Comparison of ENCODE assay signal across 8 cellular contexts in genomic region chr1:44213222-44214112, GRCh38. TPM values are rescaled to one million over a fixed set of nuclear protein-coding genes. Genes with fewer than 3 reads are reported as not detected.
DNase-seq lines count a peak whose midpoint lies in the region; ATAC-seq and TF ChIP-seq lines count a peak whose summit lies in the region.

Gene DMAP1 (plus strand): TSS chr1:44213471. CDS start chr1:44213754, 283 bp downstream.

- WGBS in trophoblast cell (ENCODE audit: extremely low coverage, insufficient coverage, insufficient read length): no CpG with 5 or more reads among the region's 44 CpGs
- 1 to 2% methylated on average over 28 to 44 of the region's 44 CpGs for WGBS in tibial nerve, 2 donors

- peak; percentile 60 for ATAC-seq in HG02588 (IDR thresholded peaks at IDR 0.05; ENCODE audit: unreplicated experiment)
- ATAC-seq in activated naive CD8-positive, alpha-beta T cell treated with anti-CD3 and anti-CD28 coated beads, Interleukin-2, amount 50 U/mL, for 24 hours: peak; percentile 87

- H4K12ac ChIP-seq in trophoblast cell (ENCODE audit: low read depth, low read length): peak within 1 kb of the TSS; percentile 92

- peaks cover 21% of the 10 kb centered on the region for H3K4me1 Mint-ChIP-seq in activated naive CD8-positive, alpha-beta T cell treated with anti-CD3 and anti-CD28 coated beads, Interleukin-2, amount 50 U/mL, for 24 hours

- H3K4me1 ChIP-seq in trophoblast cell (ENCODE audit: control insufficient read depth in 1 of 2, insufficient read depth in 2 of 2, low read length in 2 of 2): peaks cover 5 to 11% of the 10 kb centered on the region in 2 experiments
- H3K4me1 ChIP-seq in tibial nerve: peaks cover 0 to 33% (median 7%) of the 10 kb centered on the region in 4 donors

- peak within 1 kb of the TSS; percentile 75 for H3K4ac ChIP-seq in trophoblast cell (ENCODE audit: low read depth, low read length)

- H3K18ac ChIP-seq in trophoblast cell (ENCODE audit: low read length): peak within 1 kb of the TSS; percentile 85

- peak within 1 kb of the TSS; percentile 95 for H4K8ac ChIP-seq in trophoblast cell (ENCODE audit: low read depth, low read length)

- H3K27me3 Mint-ChIP-seq in activated naive CD8-positive, alpha-beta T cell treated with anti-CD3 and anti-CD28 coated beads, Interleukin-2, amount 50 U/mL, for 24 hours: no peaks in the 10 kb centered on the region

- peak within 1 kb of the TSS; percentile 91 for H3K4me3 Mint-ChIP-seq in activated naive CD8-positive, alpha-beta T cell treated with anti-CD3 and anti-CD28 coated beads, Interleukin-2, amount 50 U/mL, for 24 hours

- peak within 1 kb of the TSS; percentile 83 for H4K91ac ChIP-seq in trophoblast cell (ENCODE audit: low read depth, low read length)

- peak within 1 kb of the TSS; percentile 50 for H2BK5ac ChIP-seq in trophoblast cell (ENCODE audit: low read depth, low read length, poor library complexity)

- H3K79me1 ChIP-seq in trophoblast cell (ENCODE audit: low read length): peaks cover 3% of the 10 kb centered on the region

- DNase-seq in GF-D8 (lab: John Stamatoyannopoulos, UW) (peak; percentile 56), NCI-H1417 (lab: John Stamatoyannopoulos, UW) (peak; percentile 80 to 91 (median 91)), SW480 (ENCODE audit: low spot score) (peak; percentile 77), cardiac septum (ENCODE audit: low spot score) (peak; percentile 93), trophoblast cell (peak; percentile 63 to 84), tibial nerve (ENCODE audit: low spot score in 2 of 2) (peak; percentile 58 to 76)
- DNase-seq in activated naive CD8-positive, alpha-beta T cell treated with anti-CD3 and anti-CD28 coated beads, Interleukin-2, amount 50 U/mL, for 24 hours: peak; percentile 83

- TF ChIP-seq EP300 in tibial nerve (IDR thresholded peaks at IDR 0.05): peak; percentile 74 to 78

- no peak within 1 kb of the TSS for H3K23ac ChIP-seq in trophoblast cell (ENCODE audit: low read length)

- H3K36me3 ChIP-seq in trophoblast cell (ENCODE audit: control insufficient read depth in 1 of 2, insufficient read depth in 2 of 2, low read length in 2 of 2) (peaks cover 12 to 21% of the 10 kb centered on the region in 2 experiments), tibial nerve (peaks cover 0 to 39% (median 0%) of the 10 kb centered on the region in 3 donors)

- H2AFZ ChIP-seq in trophoblast cell (ENCODE audit: insufficient read depth, low read length, poor library complexity): peak within 1 kb of the TSS; percentile 91

- H3K27me3 ChIP-seq in trophoblast cell (ENCODE audit: insufficient read depth, low read length) (no peaks in the 10 kb centered on the region), tibial nerve (no peaks in the 10 kb centered on the region)

- H3K14ac ChIP-seq in trophoblast cell (ENCODE audit: low read length): peak within 1 kb of the TSS; percentile 86

- peak within 1 kb of the TSS; percentile 54 for H2BK120ac ChIP-seq in trophoblast cell (ENCODE audit: insufficient read depth, low read length, poor library complexity)

- no peak within 1 kb of the TSS for H2BK12ac ChIP-seq in trophoblast cell (ENCODE audit: low read length)

- H2AK5ac ChIP-seq in trophoblast cell (ENCODE audit: low read length): no peak within 1 kb of the TSS

- H3K9ac ChIP-seq in trophoblast cell (ENCODE audit: low read length): peak within 1 kb of the TSS; percentile 89

- H3K79me2 ChIP-seq in trophoblast cell (ENCODE audit: control insufficient read depth, insufficient read depth, low read length, poor library complexity): peaks cover 4% of the 10 kb centered on the region

- no peaks in the 10 kb centered on the region for H3K9me3 Mint-ChIP-seq in activated naive CD8-positive, alpha-beta T cell treated with anti-CD3 and anti-CD28 coated beads, Interleukin-2, amount 50 U/mL, for 24 hours

- no peak for TF ChIP-seq POLR2A in tibial nerve (IDR thresholded peaks at IDR 0.05)

- TF ChIP-seq CTCF in tibial nerve (IDR thresholded peaks at IDR 0.05): peak in 2 of 5 experiments; percentile 46 to 62

- no peak within 1 kb of the TSS for H3K27ac ChIP-seq in trophoblast cell (ENCODE audit: low read depth, low read length)
- H3K27ac ChIP-seq in tibial nerve: peak within 1 kb of the TSS; percentile 71 to 92 (median 81)

- intact Hi-C loops in cardiac septum (cut with DNase I): loop anchor here (5.0 to 10.0 kb wide), 4 partner anchors 141 to 419 kb away; partner anchors contain the start of gene ERI3

- peak within 1 kb of the TSS; percentile 86 for H3K27ac Mint-ChIP-seq in activated naive CD8-positive, alpha-beta T cell treated with anti-CD3 and anti-CD28 coated beads, Interleukin-2, amount 50 U/mL, for 24 hours

- H3K36me3 Mint-ChIP-seq in activated naive CD8-positive, alpha-beta T cell treated with anti-CD3 and anti-CD28 coated beads, Interleukin-2, amount 50 U/mL, for 24 hours (ENCODE audit: low read depth): no peaks in the 10 kb centered on the region

- H3K4me2 ChIP-seq in trophoblast cell (ENCODE audit: low read length): peak within 1 kb of the TSS; percentile 86

- H3K4me3 ChIP-seq in trophoblast cell (ENCODE audit: low read depth, low read length) (peak within 1 kb of the TSS; percentile 96), tibial nerve (peak within 1 kb of the TSS; percentile 61 to 95 (median 75))

- H3K9me3 ChIP-seq in trophoblast cell (ENCODE audit: insufficient read depth, low read depth, low read length) (peaks cover 2% of the 10 kb centered on the region), tibial nerve (no peaks in the 10 kb centered on the region)

RNA-seq across cellular contexts. Expression of gene DMAP1, which starts in this region (rescaled TPM):
- total RNA-seq in cardiac septum (27.7 TPM), tibial nerve (10 to 100 TPM; 39.8 to 81.2 (median 67.0) TPM)
- polyA plus RNA-seq in trophoblast cell (2013): 28.0 and 29.5 TPM in 2 replicates
